In the genomic region with DNA sequence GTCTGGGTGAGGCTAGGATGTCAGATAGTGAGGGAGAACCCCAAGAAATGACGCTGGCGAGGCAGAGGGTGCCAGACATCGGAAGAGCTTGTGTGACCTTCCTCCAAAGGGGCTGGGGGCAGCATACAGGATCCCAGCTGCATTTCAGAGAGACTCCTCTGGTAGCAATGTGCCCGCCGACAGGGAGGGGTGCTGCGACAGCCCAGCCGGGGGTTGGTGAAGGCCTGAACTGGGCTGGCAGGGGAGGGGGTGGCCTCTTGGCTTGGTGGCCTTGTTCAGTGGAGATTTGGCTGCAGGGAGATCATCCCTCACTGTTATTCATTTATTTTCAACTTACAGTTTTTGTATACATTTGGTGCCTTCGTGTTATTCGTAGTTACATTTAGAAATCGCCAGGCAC, we compare ENCODE assay signal across 15 cellular contexts. TPM values are rescaled to one million over a fixed set of nuclear protein-coding genes. Genes with fewer than 3 reads are reported as not detected.
DNase-seq lines count a peak whose midpoint lies in the region; ATAC-seq lines count a peak whose summit lies in the region.
"Had no signal": no experiment of that assay in that cellular context is flagged by ENCODE, and none has a peak within 500 bp of the region (broad histone marks: within the 10 kb centered on the region; RNA-seq: fewer than 3 reads in every experiment).

No MANE protein-coding gene starts in this region.

- 94% methylated on average over 10 of the region's 10 CpGs for WGBS in mesenchymal stem cell

- H3K9me3 Mint-ChIP-seq in activated naive CD4-positive, alpha-beta T cell treated with anti-CD3 and anti-CD28 coated beads, Interleukin-2, amount 50 U/mL, for 72 hours = no peaks in the 10 kb centered on the region
- no peaks in the 10 kb centered on the region for H3K9me3 Mint-ChIP-seq in activated naive CD4-positive, alpha-beta T cell treated with anti-CD3 and anti-CD28 coated beads, Interleukin-2, amount 10 ng/mL, durations not matched to agents 7 days and 5 days
- H3K9me3 Mint-ChIP-seq in activated T-helper 17 cell treated with anti-CD3 and anti-CD28 coated beads, Interleukin-2, amount 50 U/mL, for 72 hours = no peaks in the 10 kb centered on the region
- H3K9me3 Mint-ChIP-seq: CD8-positive, alpha-beta memory T cell had no signal

- H3K4me3 Mint-ChIP-seq in activated naive CD4-positive, alpha-beta T cell treated with anti-CD3 and anti-CD28 coated beads, Interleukin-2, amount 10 ng/mL, durations not matched to agents 7 days and 5 days = no peak overlapping the region
- H3K4me3 Mint-ChIP-seq in activated T-helper 17 cell treated with anti-CD3 and anti-CD28 coated beads, Interleukin-2, amount 50 U/mL, for 72 hours = no peak overlapping the region

- H4K91ac ChIP-seq in mesenchymal stem cell (ENCODE audit: low read length) = no peak overlapping the region

- H3K18ac ChIP-seq in mesenchymal stem cell (ENCODE audit: low read depth in 1 of 2, low read length in 2 of 2) = no peak overlapping the region

- no peak overlapping the region for H2BK120ac ChIP-seq in mesenchymal stem cell (ENCODE audit: low read depth, low read length)

- peaks cover 3% of the 10 kb centered on the region for H3K4me1 ChIP-seq in mesenchymal stem cell (ENCODE audit: control insufficient read depth, insufficient read depth, low read depth, low read length)
- H3K4me1 ChIP-seq: A549, BE2C had no signal

- peaks cover 16% of the 10 kb centered on the region for H3K4me1 Mint-ChIP-seq in activated naive CD4-positive, alpha-beta T cell treated with anti-CD3 and anti-CD28 coated beads, Interleukin-2, amount 10 ng/mL, durations not matched to agents 7 days and 5 days
- peaks cover 6% of the 10 kb centered on the region for H3K4me1 Mint-ChIP-seq in activated T-helper 17 cell treated with anti-CD3 and anti-CD28 coated beads, Interleukin-2, amount 50 U/mL, for 72 hours

- no peak overlapping the region for H2BK12ac ChIP-seq in mesenchymal stem cell (ENCODE audit: low read length in 2 of 2)

- CTCF ChIA-PET in activated naive CD4-positive, alpha-beta T cell treated with anti-CD3 and anti-CD28 coated beads, Interleukin-2, amount 10 ng/mL, durations not matched to agents 7 days and 5 days (lab: Charles Lee) = no interaction called here

- no peak for DNase-seq in activated naive CD4-positive, alpha-beta T cell treated with anti-CD3 and anti-CD28 coated beads, Interleukin-2, amount 50 U/mL, for 72 hours (ENCODE audit: low spot score in 2 of 2)
- DNase-seq in activated naive CD4-positive, alpha-beta T cell treated with anti-CD3 and anti-CD28 coated beads, Interleukin-2, amount 10 ng/mL, durations not matched to agents 7 days and 5 days = no peak
- DNase-seq in mesenchymal stem cell (no peak), NCI-H2029 treated with DMSO at 0.1 percent for 48 hours (lab: John Stamatoyannopoulos, UW) (no peak), NCI-H1092 treated with DMSO at 0.1 percent for 48 hours (lab: John Stamatoyannopoulos, UW) (no peak)
- DNase-seq: BE2C; Caco-2; CD8-positive, alpha-beta memory T cell; DMS53; GF-D8 had no signal

- H3K36me3 ChIP-seq in mesenchymal stem cell (ENCODE audit: control insufficient read depth in 1 of 2, insufficient read depth in 2 of 2, low read depth in 1 of 2, low read length in 2 of 2) = peaks cover 55 to 76% of the 10 kb centered on the region in 2 experiments

- peak overlapping the region; percentile 62 for H2AFZ ChIP-seq in mesenchymal stem cell (ENCODE audit: low read depth, low read length)

- H3K36me3 Mint-ChIP-seq in activated naive CD4-positive, alpha-beta T cell treated with anti-CD3 and anti-CD28 coated beads, Interleukin-2, amount 50 U/mL, for 72 hours = peaks cover 19 to 27% of the 10 kb centered on the region in 2 donors
- peaks cover 59% of the 10 kb centered on the region for H3K36me3 Mint-ChIP-seq in activated naive CD4-positive, alpha-beta T cell treated with anti-CD3 and anti-CD28 coated beads, Interleukin-2, amount 10 ng/mL, durations not matched to agents 7 days and 5 days
- peaks cover 73% of the 10 kb centered on the region for H3K36me3 Mint-ChIP-seq in activated T-helper 17 cell treated with anti-CD3 and anti-CD28 coated beads, Interleukin-2, amount 50 U/mL, for 72 hours (ENCODE audit: low read depth)

- H3K14ac ChIP-seq in mesenchymal stem cell (ENCODE audit: low read length in 2 of 2) = no peak overlapping the region

- no peak overlapping the region for H3K27ac ChIP-seq in mesenchymal stem cell (ENCODE audit: low read length, poor library complexity, severe bottlenecking)
- H3K27ac ChIP-seq: A549, C4-2B had no signal

- no peak overlapping the region for H2BK5ac ChIP-seq in mesenchymal stem cell (ENCODE audit: low read depth, low read length, poor library complexity, severe bottlenecking)

- no peaks in the 10 kb centered on the region for H3K9me3 ChIP-seq in mesenchymal stem cell (ENCODE audit: control insufficient read depth, low read length)
- H3K9me3 ChIP-seq: A549, BE2C, Caco-2, HAP-1 had no signal

- H3K23ac ChIP-seq in mesenchymal stem cell (ENCODE audit: low read length in 2 of 2) = no peak overlapping the region

- peak overlapping the region; percentile 68 to 96 for H3K27ac Mint-ChIP-seq in activated naive CD4-positive, alpha-beta T cell treated with anti-CD3 and anti-CD28 coated beads, Interleukin-2, amount 50 U/mL, for 72 hours
- no peak overlapping the region for H3K27ac Mint-ChIP-seq in activated naive CD4-positive, alpha-beta T cell treated with anti-CD3 and anti-CD28 coated beads, Interleukin-2, amount 10 ng/mL, durations not matched to agents 7 days and 5 days
- H3K27ac Mint-ChIP-seq in activated T-helper 17 cell treated with anti-CD3 and anti-CD28 coated beads, Interleukin-2, amount 50 U/mL, for 72 hours = peak overlapping the region; percentile 73

- no peak for ATAC-seq in activated naive CD4-positive, alpha-beta T cell treated with anti-CD3 and anti-CD28 coated beads, Interleukin-2, amount 50 U/mL, for 72 hours
- no peak for ATAC-seq in activated T-helper 17 cell treated with anti-CD3 and anti-CD28 coated beads, Interleukin-2, amount 50 U/mL, for 72 hours (replicated peaks)
- ATAC-seq: A549, HepG2 had no signal

- H3K4me2 ChIP-seq in mesenchymal stem cell (ENCODE audit: low read length, poor library complexity, severe bottlenecking) = no peak overlapping the region
- H3K4me2 ChIP-seq: A549 had no signal

- H3K4me3 ChIP-seq in mesenchymal stem cell (ENCODE audit: insufficient read depth in 1 of 2, low read depth in 1 of 2, low read length in 2 of 2) = no peak overlapping the region
- H3K4me3 ChIP-seq: A549, HAP-1 had no signal

- no peak overlapping the region for H2BK15ac ChIP-seq in mesenchymal stem cell (ENCODE audit: low read depth, poor library complexity, severe bottlenecking)

- H3K79me1 ChIP-seq in mesenchymal stem cell (replicated peaks; ENCODE audit: low read length, poor library complexity, severe bottlenecking) = peaks cover 13% of the 10 kb centered on the region

- H2AK5ac ChIP-seq in mesenchymal stem cell (ENCODE audit: low read length, severe bottlenecking) = no peak overlapping the region

- H3K27me3 ChIP-seq in mesenchymal stem cell (ENCODE audit: control insufficient read depth in 1 of 2, insufficient read depth in 1 of 2, low read length in 2 of 2) = no peaks in the 10 kb centered on the region
- H3K27me3 ChIP-seq: BE2C had no signal

- H3K27me3 Mint-ChIP-seq in activated naive CD4-positive, alpha-beta T cell treated with anti-CD3 and anti-CD28 coated beads, Interleukin-2, amount 10 ng/mL, durations not matched to agents 7 days and 5 days = no peaks in the 10 kb centered on the region
- no peaks in the 10 kb centered on the region for H3K27me3 Mint-ChIP-seq in activated T-helper 17 cell treated with anti-CD3 and anti-CD28 coated beads, Interleukin-2, amount 50 U/mL, for 72 hours

- no peak overlapping the region for H3K9ac ChIP-seq in mesenchymal stem cell (ENCODE audit: low read length)

- no peak overlapping the region for H4K8ac ChIP-seq in mesenchymal stem cell (ENCODE audit: low read length)

- H3K4ac ChIP-seq in mesenchymal stem cell (ENCODE audit: low read depth in 1 of 2, low read length in 2 of 2) = no peak overlapping the region

RNA-seq across cellular contexts. Expression of a gene that starts 5.2 kb away (rescaled TPM):
- total RNA-seq in activated naive CD4-positive, alpha-beta T cell treated with anti-CD3 and anti-CD28 coated beads, Interleukin-2, amount 50 U/mL, for 72 hours = 10 to 100 TPM; 14.9 to 18.3 TPM
- total RNA-seq in activated T-helper 17 cell treated with anti-CD3 and anti-CD28 coated beads, Interleukin-2, amount 50 U/mL, for 72 hours = 10 to 100 TPM in 1 of 2 donors, 1 to 10 TPM in 1; 9.8 to 20.2 TPM
- polyA plus RNA-seq in mesenchymal stem cell (2013, experiment 1 of 2) = 8.0 TPM
- 7.8 TPM for polyA plus RNA-seq in mesenchymal stem cell (2013, experiment 2 of 2)

RNA-seq across cellular contexts. Expression of a gene that starts 25.0 kb away (rescaled TPM):
- total RNA-seq in activated naive CD4-positive, alpha-beta T cell treated with anti-CD3 and anti-CD28 coated beads, Interleukin-2, amount 50 U/mL, for 72 hours = 10 to 100 TPM; 22.2 to 24.9 TPM
- total RNA-seq in activated T-helper 17 cell treated with anti-CD3 and anti-CD28 coated beads, Interleukin-2, amount 50 U/mL, for 72 hours = 10 to 100 TPM; 25.7 to 26.4 TPM
- 41.5 TPM for polyA plus RNA-seq in mesenchymal stem cell (2013, experiment 1 of 2)
- 42.0 TPM for polyA plus RNA-seq in mesenchymal stem cell (2013, experiment 2 of 2)
